In the genomic region with DNA sequence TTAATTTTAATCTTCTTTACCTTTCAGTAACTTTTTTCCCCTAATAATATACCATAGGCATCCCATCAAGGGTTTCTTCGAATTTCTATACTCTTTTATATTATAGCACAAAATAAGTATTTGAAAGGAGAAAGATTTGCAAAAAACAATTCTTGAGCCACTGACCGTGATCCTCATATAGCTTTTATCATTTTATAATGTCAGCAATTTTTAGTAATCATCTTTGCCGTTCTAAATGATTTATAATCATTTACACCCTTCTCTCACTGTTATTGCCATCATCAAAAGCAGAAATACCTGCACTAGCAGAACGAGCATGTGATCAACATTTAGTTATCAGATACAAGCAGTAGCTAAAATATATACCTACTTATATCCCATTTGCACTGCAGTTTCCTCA, we compare ENCODE assay signal across 4 cellular contexts.
TF ChIP-seq lines count a peak whose summit lies in the region.

No MANE protein-coding gene starts in this region.

TF ChIP-seq in HepG2, 621 proteins besides CTCF, POLR2A, EP300 and RAD21 (continues in another document):
- TF ChIP-seq PAWR (CRISPR knock-in tag; IDR thresholded peaks at IDR 0.05; ENCODE audit: borderline replicate concordance) (no peak), ZNF564 (CRISPR knock-in tag; IDR thresholded peaks at IDR 0.05) (no peak), ZNF598 (CRISPR knock-in tag; IDR thresholded peaks at IDR 0.05; ENCODE audit: borderline replicate concordance) (no peak), ZNF850 (CRISPR knock-in tag; conservative IDR thresholded peaks at IDR 0.05) (no peak), MAFK (conservative IDR thresholded peaks at IDR 0.05 in 1 of 2, IDR thresholded peaks at IDR 0.05 in 1 of 2; ENCODE audit: low read length in 2 of 2) (peak; percentile 70 to 81), KAT2B (IDR thresholded peaks at IDR 0.05; ENCODE audit: borderline replicate concordance, low read depth, low read length) (no peak), CC2D1A (CRISPR knock-in tag; IDR thresholded peaks at IDR 0.05) (no peak), NR2F2 (IDR thresholded peaks at IDR 0.05; ENCODE audit: borderline replicate concordance, low read depth) (no peak)
- TF ChIP-seq, protein P1, sequence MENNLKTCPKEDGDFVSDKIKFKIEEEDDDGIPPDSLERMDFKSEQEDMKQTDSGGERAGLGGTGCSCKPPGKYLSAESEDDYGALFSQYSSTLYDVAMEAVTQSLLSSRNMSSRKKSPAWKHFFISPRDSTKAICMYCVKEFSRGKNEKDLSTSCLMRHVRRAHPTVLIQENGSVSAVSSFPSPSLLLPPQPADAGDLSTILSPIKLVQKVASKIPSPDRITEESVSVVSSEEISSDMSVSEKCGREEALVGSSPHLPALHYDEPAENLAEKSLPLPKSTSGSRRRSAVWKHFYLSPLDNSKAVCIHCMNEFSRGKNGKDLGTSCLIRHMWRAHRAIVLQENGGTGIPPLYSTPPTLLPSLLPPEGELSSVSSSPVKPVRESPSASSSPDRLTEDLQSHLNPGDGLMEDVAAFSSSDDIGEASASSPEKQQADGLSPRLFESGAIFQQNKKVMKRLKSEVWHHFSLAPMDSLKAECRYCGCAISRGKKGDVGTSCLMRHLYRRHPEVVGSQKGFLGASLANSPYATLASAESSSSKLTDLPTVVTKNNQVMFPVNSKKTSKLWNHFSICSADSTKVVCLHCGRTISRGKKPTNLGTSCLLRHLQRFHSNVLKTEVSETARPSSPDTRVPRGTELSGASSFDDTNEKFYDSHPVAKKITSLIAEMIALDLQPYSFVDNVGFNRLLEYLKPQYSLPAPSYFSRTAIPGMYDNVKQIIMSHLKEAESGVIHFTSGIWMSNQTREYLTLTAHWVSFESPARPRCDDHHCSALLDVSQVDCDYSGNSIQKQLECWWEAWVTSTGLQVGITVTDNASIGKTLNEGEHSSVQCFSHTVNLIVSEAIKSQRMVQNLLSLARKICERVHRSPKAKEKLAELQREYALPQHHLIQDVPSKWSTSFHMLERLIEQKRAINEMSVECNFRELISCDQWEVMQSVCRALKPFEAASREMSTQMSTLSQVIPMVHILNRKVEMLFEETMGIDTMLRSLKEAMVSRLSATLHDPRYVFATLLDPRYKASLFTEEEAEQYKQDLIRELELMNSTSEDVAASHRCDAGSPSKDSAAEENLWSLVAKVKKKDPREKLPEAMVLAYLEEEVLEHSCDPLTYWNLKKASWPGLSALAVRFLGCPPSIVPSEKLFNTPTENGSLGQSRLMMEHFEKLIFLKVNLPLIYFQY (CRISPR knock-in tag; IDR thresholded peaks at IDR 0.05; ENCODE audit: borderline replicate concordance): no peak

TF ChIP-seq in A549, 52 proteins besides CTCF, POLR2A, EP300 and RAD21:
- no peak for TF ChIP-seq GATA3 (IDR thresholded peaks at IDR 0.05; ENCODE audit: borderline replicate concordance)
- TF ChIP-seq SMC3 (IDR thresholded peaks at IDR 0.05): no peak
- TF ChIP-seq USF2 (IDR thresholded peaks at IDR 0.05): no peak
- no peak for TF ChIP-seq POLR2AphosphoS2 (conservative IDR thresholded peaks at IDR 0.05; ENCODE audit: low read length)
- no peak for TF ChIP-seq HOXB13 (CRISPR knock-in tag; IDR thresholded peaks at IDR 0.05; ENCODE audit: low read depth)
- peak; percentile 73 for TF ChIP-seq MAFK (IDR thresholded peaks at IDR 0.05; ENCODE audit: partially characterized antibody)

TF ChIP-seq in IMR-90, 13 proteins besides CTCF, POLR2A, EP300 and RAD21:
- TF ChIP-seq NFE2L2 (IDR thresholded peaks at IDR 0.05; ENCODE audit: low read depth, low read length): no peak
- TF ChIP-seq MAFK (IDR thresholded peaks at IDR 0.05; ENCODE audit: low read depth, low read length): peak; percentile 63

TF ChIP-seq in K562, 482 proteins besides CTCF, POLR2A, EP300 and RAD21:
- TF ChIP-seq MAFG (tag; conservative IDR thresholded peaks at IDR 0.05) (peak; percentile 23; the same call in 1 of the 2 replicates), MAFF (IDR thresholded peaks at IDR 0.05; ENCODE audit: low read length) (0 out of 2 replicates have a peak, but pooled peaks have one; percentile 18), KHSRP (IDR thresholded peaks at IDR 0.05) (no peak)
